28 cellular contexts compared by ENCODE assay signal in the genomic region with DNA sequence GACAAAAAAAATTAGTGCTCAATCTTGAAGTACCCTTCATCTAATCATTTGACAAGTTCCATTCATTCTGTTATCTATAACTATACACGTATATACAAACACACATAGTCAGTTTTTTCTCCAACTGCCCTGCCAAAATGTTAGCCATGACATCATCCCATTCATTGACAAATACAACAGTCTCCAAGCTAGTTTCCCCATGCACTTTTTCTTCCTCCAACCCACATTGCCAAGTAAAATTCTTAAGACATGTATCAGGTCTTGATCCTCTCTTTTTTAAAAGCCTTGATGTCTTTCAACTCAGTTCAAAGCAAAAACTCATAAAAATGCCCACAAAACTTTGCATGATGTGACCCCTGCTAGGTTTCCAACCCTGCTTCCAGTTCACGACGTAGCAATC. TPM values are rescaled to one million over a fixed set of nuclear protein-coding genes. Genes with fewer than 3 reads are reported as not detected.
"Had no signal": no experiment of that assay in that cellular context is flagged by ENCODE, and none has a peak within 500 bp of the region (broad histone marks: within the 10 kb centered on the region; RNA-seq: fewer than 3 reads in every experiment).

No MANE protein-coding gene starts in this region.

- H3K36me3 ChIP-seq: breast epithelium, esophagus muscularis mucosa, gastrocnemius medialis, heart right ventricle, pancreas, thoracic aorta, upper lobe of left lung had no signal

- H3K27ac ChIP-seq: esophagus muscularis mucosa, gastrocnemius medialis, heart right ventricle, pancreas, thoracic aorta, upper lobe of left lung had no signal

- H3K27me3 ChIP-seq: breast epithelium, esophagus muscularis mucosa, gastrocnemius medialis, heart right ventricle, pancreas, upper lobe of left lung had no signal

- FAIRE-seq: endothelial cell of umbilical vein, islet of Langerhans, pancreas had no signal

- H3K4me3 ChIP-seq: breast epithelium, esophagus muscularis mucosa, gastrocnemius medialis, heart right ventricle, pancreas, thoracic aorta, upper lobe of left lung had no signal

- H3K4me1 ChIP-seq: breast epithelium, gastrocnemius medialis, upper lobe of left lung had no signal

- H3K9me3 ChIP-seq: breast epithelium, esophagus muscularis mucosa, gastrocnemius medialis, heart right ventricle, pancreas, thoracic aorta, upper lobe of left lung had no signal

- DNase-seq: activated B cell treated with CpG ODN at 0.5 μM for 24 hours; activated CD4-positive, alpha-beta memory T cell treated with anti-CD3 and anti-CD28 coated beads for 36 hours; activated CD4-positive, alpha-beta T cell treated with anti-CD3 and anti-CD28 coated beads for 4 hours; activated CD8-positive, alpha-beta memory T cell treated with anti-CD3 and anti-CD28 coated beads, Interleukin-2, amount 10 ng/mL, durations not matched to agents 7 days and 5 days; activated naive CD4-positive, alpha-beta T cell treated with Interleukin-2 at 50 U/mL for 16 hours; activated naive CD8-positive, alpha-beta T cell treated with anti-CD3 and anti-CD28 coated beads, Interleukin-2, amount 10 ng/mL, durations not matched to agents 7 days and 5 days; activated T-cell treated with anti-CD3 and anti-CD28 coated beads, Interleukin-2, amount 50 U/mL, for 1 hour; anterior cingulate cortex; cerebellar nuclear complex; effector CD4-positive, alpha-beta T cell; gastrocnemius medialis; heart right ventricle; left cardiac atrium; mesendoderm; naive thymus-derived CD8-positive, alpha-beta T cell; pancreas; stimulated activated CD4-positive, alpha-beta T cell treated with anti-CD3 and anti-CD28 coated beads, Interleukin-4, amount 100 ng/mL, for 24 hours; T-cell; upper lobe of left lung had no signal

RNA-seq across cellular contexts. Expression of a gene that starts 58.1 kb away (rescaled TPM):
- total RNA-seq: activated B cell treated with CpG ODN at 0.5 μM for 24 hours; activated CD4-positive, alpha-beta memory T cell treated with anti-CD3 and anti-CD28 coated beads for 36 hours; activated CD8-positive, alpha-beta memory T cell treated with anti-CD3 and anti-CD28 coated beads, Interleukin-2, amount 10 ng/mL, durations not matched to agents 7 days and 5 days; activated naive CD8-positive, alpha-beta T cell treated with anti-CD3 and anti-CD28 coated beads, Interleukin-2, amount 10 ng/mL, durations not matched to agents 7 days and 5 days; activated T-helper 2 cell treated with anti-CD3 and anti-CD28 coated beads, Interferon-gamma antibody, Interleukin-2, Interleukin-4, amounts not matched to agents 10 μg/mL and 5 μg/mL and 100 μg/mL, durations not matched to agents 14 hours and 24 hours and 36 hours; breast epithelium; endothelial cell of umbilical vein; esophagus muscularis mucosa; gastrocnemius medialis; heart right ventricle; left cardiac atrium; lower leg skin; naive thymus-derived CD8-positive, alpha-beta T cell; pancreas; pulmonary artery endothelial cell; sciatic nerve; T-cell; thoracic aorta; upper lobe of left lung had no signal
- polyA plus RNA-seq: endothelial cell of umbilical vein, heart right ventricle, pancreas had no signal
